In the genomic region with DNA sequence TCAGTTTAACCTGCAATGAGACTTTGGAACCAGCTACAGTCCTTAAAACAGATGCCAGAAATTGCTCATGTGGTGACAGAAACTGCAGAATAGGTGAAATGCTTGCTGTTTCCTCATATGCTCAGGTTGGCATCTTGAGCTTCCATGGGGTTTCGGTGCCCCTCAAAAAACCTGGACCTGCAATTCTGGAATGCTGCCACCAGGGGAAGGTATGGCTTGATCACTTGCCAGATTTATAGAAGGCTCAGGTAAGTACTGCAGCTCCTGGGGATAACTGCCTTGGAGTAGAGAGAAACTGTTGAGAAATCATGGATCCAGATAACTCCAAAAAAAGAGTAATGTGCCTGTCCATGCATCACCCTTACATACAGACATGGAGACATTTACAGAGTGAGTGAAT, we compare ENCODE assay signal across 25 cellular contexts.
A peak's percentile ranks its signal among the peaks of the same experiment; 100 is the strongest.
DNase-seq lines count a peak whose midpoint lies in the region; ATAC-seq and TF ChIP-seq lines count a peak whose summit lies in the region.
"Had no signal": no experiment of that assay in that cellular context is flagged by ENCODE, and none has a peak within 500 bp of the region (broad histone marks: within the 10 kb centered on the region; RNA-seq: fewer than 3 reads in every experiment).

No MANE protein-coding gene starts in this region.

- H3K36me3 ChIP-seq in BE2C (no peaks in the 10 kb centered on the region), H7 (replicated peaks; ENCODE audit: control insufficient read depth, insufficient read depth, low read length) (no peaks in the 10 kb centered on the region; the same call in 1 of the 2 replicates), lower lobe of right lung (no peaks in the 10 kb centered on the region)
- H3K36me3 ChIP-seq: BLaER1 had no signal

- H3K4me3 ChIP-seq in BE2C (ENCODE audit: low read depth, low read length) (no peak overlapping the region), H7 (ENCODE audit: insufficient read depth, low read depth, low read length) (no peak overlapping the region), lower lobe of right lung (no peak overlapping the region)
- H3K4me3 ChIP-seq: BLaER1 had no signal

- intact Hi-C loops in lower lobe of right lung (cut with DNase I): no loop called here

- peaks cover 11% of the 10 kb centered on the region for H3K36me3 Mint-ChIP-seq in WTC11
- H3K36me3 Mint-ChIP-seq: stimulated activated memory B cell treated with anti-CD40 and anti-IgM and Interleukin-4, amounts not matched to agents 10 μg/mL and 1 μg/mL and 100 μg/mL, for 72 hours had no signal

- H3K27me3 ChIP-seq in BE2C: no peaks in the 10 kb centered on the region
- no peaks in the 10 kb centered on the region for H3K27me3 ChIP-seq in H7 (ENCODE audit: control insufficient read depth, insufficient read depth, low read length)
- H3K27me3 ChIP-seq in lower lobe of right lung (ENCODE audit: low read depth): no peaks in the 10 kb centered on the region
- H3K27me3 ChIP-seq: BLaER1 had no signal

- DNase-seq in BE2C (no peak), H7 (peak; percentile 80), WTC11 (ENCODE audit: low spot score) (peak; percentile 62), lower lobe of right lung (no peak)
- DNase-seq: activated CD4-positive, alpha-beta T cell treated with anti-CD3 and anti-CD28 coated beads, Interleukin-2, amount 50 U/mL, for 1 hour; Calu3; caudate nucleus; Karpas-422; kidney glomerular epithelial cell; NCI-H1048; NCI-H187; NCI-H526 treated with DMSO at 0.1 percent for 48 hours; occipital lobe; retina; SK-N-SH; stimulated activated CD4-positive, alpha-beta T cell treated with anti-CD3 and anti-CD28 coated beads, Interleukin-4, amount 100 ng/mL, for 1 hour had no signal

- H3K27ac Mint-ChIP-seq in WTC11: no peak overlapping the region
- H3K27ac Mint-ChIP-seq: activated naive CD4-positive, alpha-beta T cell treated with anti-CD3 and anti-CD28 coated beads, Interleukin-2, amount 50 U/mL, for 24 hours; activated T-helper 1 cell treated with anti-CD3 and anti-CD28 coated beads, Interleukin-12 subunit alpha, Interleukin-12 subunit beta, Interleukin-2, Interleukin-4 antibody, amounts not matched to agents 30 ng/mL and 10 ng/mL and 1 ng/mL, durations not matched to agents 14 hours and 24 hours and 36 hours; dendritic cell treated with granulocyte-macrophage colony-stimulating factor and Interleukin-4, amounts not matched to agents 40 ng/mL and 50 ng/mL, for 4 days; stimulated activated memory B cell treated with anti-CD40 and anti-IgM and Interleukin-4, amounts not matched to agents 10 μg/mL and 1 μg/mL and 100 μg/mL, for 72 hours had no signal

- TF ChIP-seq CTCF in BE2C (IDR thresholded peaks at IDR 0.05; ENCODE audit: low read depth, low read length) (peak; percentile 44), WTC11 (IDR thresholded peaks at IDR 0.05) (peak; percentile 56; the same call in 1 of the 2 replicates), lower lobe of right lung (IDR thresholded peaks at IDR 0.05) (peak; percentile 9)

- H3K4me1 Mint-ChIP-seq in WTC11: peaks cover 17% of the 10 kb centered on the region
- H3K4me1 Mint-ChIP-seq: activated naive CD4-positive, alpha-beta T cell treated with anti-CD3 and anti-CD28 coated beads, Interleukin-2, amount 50 U/mL, for 24 hours; stimulated activated memory B cell treated with anti-CD40 and anti-IgM and Interleukin-4, amounts not matched to agents 10 μg/mL and 1 μg/mL and 100 μg/mL, for 72 hours had no signal

- no peak overlapping the region for H3K27ac ChIP-seq in lower lobe of right lung
- H3K27ac ChIP-seq: BLaER1 had no signal

- POLR2A ChIA-PET in WTC11 (lab: Charles Lee): interaction anchor here (1.3 kb wide), 1 partner anchor 13 kb away, joined by 3 read pairs; no protein-coding TSS in a partner anchor

- H3K9me3 ChIP-seq in BE2C (no peaks in the 10 kb centered on the region; the same call in 1 of the 2 replicates), lower lobe of right lung (peaks cover 14% of the 10 kb centered on the region)
- H3K9me3 ChIP-seq: SK-N-SH had no signal

- ATAC-seq in WTC11: peak; percentile 80
- no peak for ATAC-seq in lower lobe of right lung
- ATAC-seq in GM21737 (IDR thresholded peaks at IDR 0.05; ENCODE audit: unreplicated experiment): no peak
- ATAC-seq in HG02970 (IDR thresholded peaks at IDR 0.05; ENCODE audit: low FRiP score, unreplicated experiment): no peak
- no peak for ATAC-seq in GM21423 (IDR thresholded peaks at IDR 0.05; ENCODE audit: unreplicated experiment)
- ATAC-seq in HG03139 (IDR thresholded peaks at IDR 0.05; ENCODE audit: unreplicated experiment): no peak
- ATAC-seq: stimulated activated memory B cell treated with anti-CD40 and anti-IgM and Interleukin-4, amounts not matched to agents 10 μg/mL and 1 μg/mL and 100 μg/mL, for 72 hours had no signal

- H3K4me3 Mint-ChIP-seq in WTC11: no peak overlapping the region
- H3K4me3 Mint-ChIP-seq: activated naive CD4-positive, alpha-beta T cell treated with anti-CD3 and anti-CD28 coated beads, Interleukin-2, amount 50 U/mL, for 24 hours; activated T-helper 1 cell treated with anti-CD3 and anti-CD28 coated beads, Interleukin-12 subunit alpha, Interleukin-12 subunit beta, Interleukin-2, Interleukin-4 antibody, amounts not matched to agents 30 ng/mL and 10 ng/mL and 1 ng/mL, durations not matched to agents 14 hours and 24 hours and 36 hours; dendritic cell treated with granulocyte-macrophage colony-stimulating factor and Interleukin-4, amounts not matched to agents 40 ng/mL and 50 ng/mL, for 4 days; stimulated activated memory B cell treated with anti-CD40 and anti-IgM and Interleukin-4, amounts not matched to agents 10 μg/mL and 1 μg/mL and 100 μg/mL, for 72 hours had no signal

- H3K4me1 ChIP-seq in BE2C (no peaks in the 10 kb centered on the region), lower lobe of right lung (no peaks in the 10 kb centered on the region)

- H3K9me3 Mint-ChIP-seq in WTC11: peaks cover 25% of the 10 kb centered on the region

- CTCF ChIA-PET in WTC11 (lab: Charles Lee): interaction anchor here (0.5 to 3.7 kb wide), 42 partner anchors 8 to 552 kb away, joined by 3 to 32 read pairs (median 4); no protein-coding TSS in a partner anchor

- H3K27me3 Mint-ChIP-seq in WTC11 (ENCODE audit: low read depth): no peaks in the 10 kb centered on the region; the same call in none of the 2 replicates

TF ChIP-seq in WTC11, 78 proteins besides CTCF, POLR2A, EP300 and RAD21 (continues in another document):
- no peak for TF ChIP-seq IRF1 (CRISPR knock-in tag; IDR thresholded peaks at IDR 0.05)
- no peak for TF ChIP-seq ZNF138 (CRISPR knock-in tag; conservative IDR thresholded peaks at IDR 0.05)
- TF ChIP-seq TEAD1 (CRISPR knock-in tag; IDR thresholded peaks at IDR 0.05): no peak
- no peak for TF ChIP-seq OVOL2 (CRISPR knock-in tag; IDR thresholded peaks at IDR 0.05; ENCODE audit: borderline replicate concordance)
- no peak for TF ChIP-seq ZNF219 (CRISPR knock-in tag; IDR thresholded peaks at IDR 0.05; ENCODE audit: borderline replicate concordance)
- TF ChIP-seq ZNF671 (CRISPR knock-in tag; IDR thresholded peaks at IDR 0.05): no peak
- no peak for TF ChIP-seq RORB (CRISPR knock-in tag; IDR thresholded peaks at IDR 0.05)
- no peak for TF ChIP-seq MYBL2 (CRISPR knock-in tag; IDR thresholded peaks at IDR 0.05)
- TF ChIP-seq, protein P1, sequence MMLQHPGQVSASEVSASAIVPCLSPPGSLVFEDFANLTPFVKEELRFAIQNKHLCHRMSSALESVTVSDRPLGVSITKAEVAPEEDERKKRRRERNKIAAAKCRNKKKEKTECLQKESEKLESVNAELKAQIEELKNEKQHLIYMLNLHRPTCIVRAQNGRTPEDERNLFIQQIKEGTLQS (CRISPR knock-in tag; conservative IDR thresholded peaks at IDR 0.05): no peak
- TF ChIP-seq, protein P2, sequence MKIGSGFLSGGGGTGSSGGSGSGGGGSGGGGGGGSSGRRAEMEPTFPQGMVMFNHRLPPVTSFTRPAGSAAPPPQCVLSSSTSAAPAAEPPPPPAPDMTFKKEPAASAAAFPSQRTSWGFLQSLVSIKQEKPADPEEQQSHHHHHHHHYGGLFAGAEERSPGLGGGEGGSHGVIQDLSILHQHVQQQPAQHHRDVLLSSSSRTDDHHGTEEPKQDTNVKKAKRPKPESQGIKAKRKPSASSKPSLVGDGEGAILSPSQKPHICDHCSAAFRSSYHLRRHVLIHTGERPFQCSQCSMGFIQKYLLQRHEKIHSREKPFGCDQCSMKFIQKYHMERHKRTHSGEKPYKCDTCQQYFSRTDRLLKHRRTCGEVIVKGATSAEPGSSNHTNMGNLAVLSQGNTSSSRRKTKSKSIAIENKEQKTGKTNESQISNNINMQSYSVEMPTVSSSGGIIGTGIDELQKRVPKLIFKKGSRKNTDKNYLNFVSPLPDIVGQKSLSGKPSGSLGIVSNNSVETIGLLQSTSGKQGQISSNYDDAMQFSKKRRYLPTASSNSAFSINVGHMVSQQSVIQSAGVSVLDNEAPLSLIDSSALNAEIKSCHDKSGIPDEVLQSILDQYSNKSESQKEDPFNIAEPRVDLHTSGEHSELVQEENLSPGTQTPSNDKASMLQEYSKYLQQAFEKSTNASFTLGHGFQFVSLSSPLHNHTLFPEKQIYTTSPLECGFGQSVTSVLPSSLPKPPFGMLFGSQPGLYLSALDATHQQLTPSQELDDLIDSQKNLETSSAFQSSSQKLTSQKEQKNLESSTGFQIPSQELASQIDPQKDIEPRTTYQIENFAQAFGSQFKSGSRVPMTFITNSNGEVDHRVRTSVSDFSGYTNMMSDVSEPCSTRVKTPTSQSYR (CRISPR knock-in tag; IDR thresholded peaks at IDR 0.05): no peak
- TF ChIP-seq ZNF423 (CRISPR knock-in tag; IDR thresholded peaks at IDR 0.05): no peak
- TF ChIP-seq, protein P3, sequence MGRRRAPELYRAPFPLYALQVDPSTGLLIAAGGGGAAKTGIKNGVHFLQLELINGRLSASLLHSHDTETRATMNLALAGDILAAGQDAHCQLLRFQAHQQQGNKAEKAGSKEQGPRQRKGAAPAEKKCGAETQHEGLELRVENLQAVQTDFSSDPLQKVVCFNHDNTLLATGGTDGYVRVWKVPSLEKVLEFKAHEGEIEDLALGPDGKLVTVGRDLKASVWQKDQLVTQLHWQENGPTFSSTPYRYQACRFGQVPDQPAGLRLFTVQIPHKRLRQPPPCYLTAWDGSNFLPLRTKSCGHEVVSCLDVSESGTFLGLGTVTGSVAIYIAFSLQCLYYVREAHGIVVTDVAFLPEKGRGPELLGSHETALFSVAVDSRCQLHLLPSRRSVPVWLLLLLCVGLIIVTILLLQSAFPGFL (CRISPR knock-in tag; IDR thresholded peaks at IDR 0.05; ENCODE audit: borderline replicate concordance): no peak
- TF ChIP-seq ZNF121 (CRISPR knock-in tag; IDR thresholded peaks at IDR 0.05): no peak
- no peak for TF ChIP-seq RELA (CRISPR knock-in tag; IDR thresholded peaks at IDR 0.05; ENCODE audit: borderline replicate concordance)
- TF ChIP-seq ESRRA (CRISPR knock-in tag; IDR thresholded peaks at IDR 0.05; ENCODE audit: borderline replicate concordance): no peak

Comparison
In these comparisons a context has a peak if more than half of its experiments do, and no peak if none do; other contexts are left out.
1. DNase-seq: peak in H7 (single experiment) and WTC11 (single experiment); none in BE2C (single experiment) and lower lobe of right lung (single experiment).
2. Peak in every context shown above with its lines, with median percentiles within 50 percentile points of each other: CTCF ChIP-seq.